9 cellular contexts compared by ENCODE assay signal in genomic region chr2:73359915-73360697, GRCh38. TPM values are rescaled to one million over a fixed set of nuclear protein-coding genes. Genes with fewer than 3 reads are reported as not detected.
DNase-seq lines count a peak whose midpoint lies in the region; ATAC-seq and TF ChIP-seq lines count a peak whose summit lies in the region.
"Had no signal": no experiment of that assay in that cellular context is flagged by ENCODE, and none has a peak within 500 bp of the region (broad histone marks: within the 10 kb centered on the region; RNA-seq: fewer than 3 reads in every experiment).

No MANE protein-coding gene starts in this region.

- peak; percentile 47 for TF ChIP-seq CTCF in AG10803 (conservative IDR thresholded peaks at IDR 0.05; ENCODE audit: low read length)
- TF ChIP-seq CTCF in GM12873 (IDR thresholded peaks at IDR 0.05; ENCODE audit: insufficient read depth, low read depth, low read length, missing control alignments), result peak; percentile 42

- no peak overlapping the region for H3K27ac Mint-ChIP-seq in stimulated activated naive CD8-positive, alpha-beta T cell treated with anti-CD3 and anti-CD28 coated beads, Interleukin-15, amount 100 ng/mL, for 72 hours
- H3K27ac Mint-ChIP-seq: activated CD4-positive, alpha-beta T cell treated with anti-CD3 and anti-CD28 coated beads, Interleukin-2, amount 10 ng/mL, durations not matched to agents 24 days and 14 days had no signal

- H3K27me3 ChIP-seq in MG63, result peaks cover 6% of the 10 kb centered on the region

- H3K4me1 Mint-ChIP-seq in stimulated activated naive CD8-positive, alpha-beta T cell treated with anti-CD3 and anti-CD28 coated beads, Interleukin-15, amount 100 ng/mL, for 72 hours, result no peaks in the 10 kb centered on the region
- H3K4me1 Mint-ChIP-seq: activated CD4-positive, alpha-beta T cell treated with anti-CD3 and anti-CD28 coated beads, Interleukin-2, amount 10 ng/mL, durations not matched to agents 24 days and 14 days had no signal

- H3K4me3 ChIP-seq in AG10803 (ENCODE audit: low read length) (no peak overlapping the region), MG63 (no peak overlapping the region)

- H3K36me3 ChIP-seq in MG63, result no peaks in the 10 kb centered on the region

- H3K4me3 Mint-ChIP-seq in stimulated activated naive CD8-positive, alpha-beta T cell treated with anti-CD3 and anti-CD28 coated beads, Interleukin-15, amount 100 ng/mL, for 72 hours, result no peak overlapping the region
- H3K4me3 Mint-ChIP-seq: activated CD4-positive, alpha-beta T cell treated with anti-CD3 and anti-CD28 coated beads, Interleukin-2, amount 10 ng/mL, durations not matched to agents 24 days and 14 days had no signal

- in situ Hi-C loops in SK-MEL-5 (cut with HindIII; ENCODE audit: low pct_unique_long_range_greater_than_20kb, low sequenced_read_pairs), result no loop called here

- no peaks in the 10 kb centered on the region for H3K9me3 Mint-ChIP-seq in stimulated activated naive CD8-positive, alpha-beta T cell treated with anti-CD3 and anti-CD28 coated beads, Interleukin-15, amount 100 ng/mL, for 72 hours
- H3K9me3 Mint-ChIP-seq: activated CD4-positive, alpha-beta T cell treated with anti-CD3 and anti-CD28 coated beads, Interleukin-2, amount 10 ng/mL, durations not matched to agents 24 days and 14 days had no signal

- no peak for ATAC-seq in GM18520 (IDR thresholded peaks at IDR 0.05; ENCODE audit: unreplicated experiment)
- ATAC-seq in stimulated activated naive CD8-positive, alpha-beta T cell treated with anti-CD3 and anti-CD28 coated beads, Interleukin-15, amount 100 ng/mL, for 72 hours, result no peak
- no peak for ATAC-seq in stimulated activated naive CD8-positive, alpha-beta T cell treated with anti-CD3 and anti-CD28 coated beads, Interleukin-15, Interleukin-2, amounts not matched to agents 100 U/mL and 50 U/mL, for 24 hours

- H3K9me3 ChIP-seq in MG63, result peaks cover 3% of the 10 kb centered on the region; the same call in 1 of the 2 replicates

- DNase-seq in AG10803 (ENCODE audit: low read depth) (no peak), SK-MEL-5 (ENCODE audit: low read depth, low spot score) (peak; percentile 49), iPS-NIHi11 (ENCODE audit: low spot score) (peak; percentile 39), MG63 (no peak)
- no peak for DNase-seq in stimulated activated naive CD8-positive, alpha-beta T cell treated with anti-CD3 and anti-CD28 coated beads, Interleukin-15, amount 100 ng/mL, for 72 hours
- DNase-seq in stimulated activated naive CD8-positive, alpha-beta T cell treated with anti-CD3 and anti-CD28 coated beads, Interleukin-15, Interleukin-2, amounts not matched to agents 100 U/mL and 50 U/mL, for 24 hours, result no peak
- DNase-seq: activated CD4-positive, alpha-beta T cell treated with anti-CD3 and anti-CD28 coated beads, Interleukin-2, amount 10 ng/mL, durations not matched to agents 24 days and 14 days had no signal

- H3K27me3 Mint-ChIP-seq in stimulated activated naive CD8-positive, alpha-beta T cell treated with anti-CD3 and anti-CD28 coated beads, Interleukin-15, amount 100 ng/mL, for 72 hours, result no peaks in the 10 kb centered on the region

RNA-seq across cellular contexts. Expression of gene ALMS1, which starts 25.5 kb away (rescaled TPM):
- 14.3 and 17.6 TPM in 2 replicates for total RNA-seq in SK-MEL-5 (2014; rRNA removed; shearing (Covaris generic))
- polyA plus RNA-seq in SK-MEL-5 (2015; cell fraction: cytosol; rRNA removed), result 8.0 and 13.1 TPM in 2 replicates
- polyA plus RNA-seq in SK-MEL-5 (2015; cell fraction: nucleus; rRNA removed), result 12.1 and 15.7 TPM in 2 replicates
- total RNA-seq in MG63 (2014; rRNA removed; shearing (Covaris generic); ENCODE audit: low replicate concordance), result 7.1 and 10.8 TPM in 2 replicates

Comparison
In these comparisons a context has a peak if more than half of its experiments do, and no peak if none do; other contexts are left out.
1. DNase-seq: peak in SK-MEL-5 (single experiment) and iPS-NIHi11 (single experiment); none in AG10803 (single experiment), stimulated activated naive CD8-positive, alpha-beta T cell treated with anti-CD3 and anti-CD28 coated beads, Interleukin-15, amount 100 ng/mL, for 72 hours (0 of 2), stimulated activated naive CD8-positive, alpha-beta T cell treated with anti-CD3 and anti-CD28 coated beads, Interleukin-15, Interleukin-2, amounts not matched to agents 100 U/mL and 50 U/mL, for 24 hours (single experiment) and MG63 (single experiment).